17 cellular contexts compared by ENCODE assay signal in genomic region chr16:13331918-13332317, GRCh38.
"Had no signal": no experiment of that assay in that cellular context is flagged by ENCODE, and none has a peak within 500 bp of the region (broad histone marks: within the 10 kb centered on the region; RNA-seq: fewer than 3 reads in every experiment).

No MANE protein-coding gene starts in this region.

- H3K4me1 ChIP-seq: gastrocnemius medialis, pancreas, testis, upper lobe of right lung had no signal

- H3K9me3 Mint-ChIP-seq: mesothelial cell of epicardium; stimulated activated naive CD8-positive, alpha-beta T cell treated with anti-CD3 and anti-CD28 coated beads, Interleukin-15, amount 100 ng/mL, for 72 hours had no signal

- H3K4me3 ChIP-seq: dorsolateral prefrontal cortex, gastrocnemius medialis, pancreas, testis, upper lobe of right lung had no signal

- ATAC-seq: activated T-cell treated with anti-CD3 and anti-CD28 coated beads, Interleukin-2, amount 50 U/mL, for 72 hours; gastrocnemius medialis; pancreas; stimulated activated naive CD8-positive, alpha-beta T cell treated with anti-CD3 and anti-CD28 coated beads, Interleukin-15, amount 100 ng/mL, for 72 hours; upper lobe of right lung had no signal

- H3K27ac Mint-ChIP-seq: activated CD4-positive, alpha-beta memory T cell treated with anti-CD3 and anti-CD28 coated beads, Interleukin-2, amount 10 ng/mL, durations not matched to agents 7 days and 5 days; activated naive CD8-positive, alpha-beta T cell treated with anti-CD3 and anti-CD28 coated beads, Interleukin-2, amount 10 ng/mL, durations not matched to agents 7 days and 5 days; activated T-cell treated with anti-CD3 and anti-CD28 coated beads, Interleukin-2, amount 50 U/mL, for 72 hours; mesothelial cell of epicardium; stimulated activated naive CD8-positive, alpha-beta T cell treated with anti-CD3 and anti-CD28 coated beads, Interleukin-15, amount 100 ng/mL, for 72 hours had no signal

- H3K27me3 Mint-ChIP-seq: activated CD4-positive, alpha-beta memory T cell treated with anti-CD3 and anti-CD28 coated beads, Interleukin-2, amount 10 ng/mL, durations not matched to agents 7 days and 5 days; activated naive CD8-positive, alpha-beta T cell treated with anti-CD3 and anti-CD28 coated beads, Interleukin-2, amount 10 ng/mL, durations not matched to agents 7 days and 5 days; stimulated activated naive CD8-positive, alpha-beta T cell treated with anti-CD3 and anti-CD28 coated beads, Interleukin-15, amount 100 ng/mL, for 72 hours had no signal

- H3K36me3 ChIP-seq: gastrocnemius medialis, pancreas, upper lobe of right lung had no signal

- H3K27me3 ChIP-seq: gastrocnemius medialis, pancreas, testis, upper lobe of right lung had no signal

- H3K36me3 Mint-ChIP-seq: activated naive CD8-positive, alpha-beta T cell treated with anti-CD3 and anti-CD28 coated beads, Interleukin-2, amount 10 ng/mL, durations not matched to agents 7 days and 5 days; mesothelial cell of epicardium had no signal

- H3K4me3 Mint-ChIP-seq: activated CD4-positive, alpha-beta memory T cell treated with anti-CD3 and anti-CD28 coated beads, Interleukin-2, amount 10 ng/mL, durations not matched to agents 7 days and 5 days; activated naive CD8-positive, alpha-beta T cell treated with anti-CD3 and anti-CD28 coated beads, Interleukin-2, amount 10 ng/mL, durations not matched to agents 7 days and 5 days; activated T-cell treated with anti-CD3 and anti-CD28 coated beads, Interleukin-2, amount 50 U/mL, for 72 hours; mesothelial cell of epicardium; stimulated activated naive CD8-positive, alpha-beta T cell treated with anti-CD3 and anti-CD28 coated beads, Interleukin-15, amount 100 ng/mL, for 72 hours had no signal

- H3K4me1 Mint-ChIP-seq: activated CD4-positive, alpha-beta memory T cell treated with anti-CD3 and anti-CD28 coated beads, Interleukin-2, amount 10 ng/mL, durations not matched to agents 7 days and 5 days; activated naive CD8-positive, alpha-beta T cell treated with anti-CD3 and anti-CD28 coated beads, Interleukin-2, amount 10 ng/mL, durations not matched to agents 7 days and 5 days; stimulated activated naive CD8-positive, alpha-beta T cell treated with anti-CD3 and anti-CD28 coated beads, Interleukin-15, amount 100 ng/mL, for 72 hours had no signal

- FAIRE-seq: bronchial epithelial cell, endometrium, pancreas had no signal

- DNase-seq: activated CD4-positive, alpha-beta memory T cell treated with anti-CD3 and anti-CD28 coated beads, Interleukin-2, amount 10 ng/mL, durations not matched to agents 7 days and 5 days; activated CD4-positive, alpha-beta T cell treated with anti-CD3 and anti-CD28 coated beads for 1 hour; activated CD8-positive, alpha-beta memory T cell treated with anti-CD3 and anti-CD28 coated beads, Interleukin-2, amount 50 U/mL, for 4 hours; activated gamma-delta T cell treated with Interleukin-2 at 50 U/mL for 16 hours; activated naive CD8-positive, alpha-beta T cell treated with anti-CD3 and anti-CD28 coated beads, Interleukin-2, amount 10 ng/mL, durations not matched to agents 7 days and 5 days; activated T-cell treated with anti-CD3 and anti-CD28 coated beads, Interleukin-2, amount 50 U/mL, for 72 hours; anterior cingulate cortex; dorsolateral prefrontal cortex; gastrocnemius medialis; pancreas; stimulated activated CD4-positive, alpha-beta T cell treated with anti-CD3 and anti-CD28 coated beads, Interleukin-4, amount 100 ng/mL, for 4 hours; stimulated activated naive CD8-positive, alpha-beta T cell treated with anti-CD3 and anti-CD28 coated beads, Interleukin-15, amount 100 ng/mL, for 72 hours; testis; upper lobe of right lung had no signal

- H3K27ac ChIP-seq: dorsolateral prefrontal cortex, gastrocnemius medialis, pancreas, testis, upper lobe of right lung had no signal

- H3K9me3 ChIP-seq: gastrocnemius medialis, pancreas, testis, upper lobe of right lung had no signal
